In genomic region chr2:90322977-90323376, GRCh38 we compare ENCODE assay signal across 8 cellular contexts.
DNase-seq lines count a peak whose midpoint lies in the region; ATAC-seq and TF ChIP-seq lines count a peak whose summit lies in the region.
"Not testable (repeated sequence)": the region's sequence is repeated elsewhere in the genome, so short reads cannot be mapped to it uniquely, and the experiment has no call there.

No MANE protein-coding gene starts in this region.

- not testable (repeated sequence) for H3K9me3 ChIP-seq in T-helper 17 cell (ENCODE audit: control insufficient read depth, low read length, poor library complexity, severe bottlenecking)

- not testable (repeated sequence) for H3K9me3 Mint-ChIP-seq in CD14-positive monocyte; IgD-negative memory B cell; activated T-cell treated with anti-CD3 and anti-CD28 coated beads, Interleukin-2, amount 50 U/mL, for 4 hours; activated naive CD8-positive, alpha-beta T cell treated with anti-CD3 and anti-CD28 coated beads, Interleukin-2, amount 10 ng/mL, durations not matched to agents 7 days and 5 days; dendritic cell treated with granulocyte-macrophage colony-stimulating factor and Interleukin-4, amounts not matched to agents 40 ng/mL and 50 ng/mL, for 4 days; mesothelial cell of epicardium

- ATAC-seq in T-helper 17 cell; activated T-cell treated with anti-CD3 and anti-CD28 coated beads, Interleukin-2, amount 50 U/mL, for 4 hours; activated naive CD8-positive, alpha-beta T cell treated with anti-CD3 and anti-CD28 coated beads, Interleukin-2, amount 10 ng/mL, durations not matched to agents 7 days and 5 days (ENCODE audit: low read depth): not testable (repeated sequence)

- H3K36me3 Mint-ChIP-seq in CD14-positive monocyte; IgD-negative memory B cell; T-helper 17 cell (ENCODE audit: low read depth); activated T-cell treated with anti-CD3 and anti-CD28 coated beads, Interleukin-2, amount 50 U/mL, for 4 hours (ENCODE audit: insufficient read depth); activated naive CD8-positive, alpha-beta T cell treated with anti-CD3 and anti-CD28 coated beads, Interleukin-2, amount 10 ng/mL, durations not matched to agents 7 days and 5 days; dendritic cell treated with granulocyte-macrophage colony-stimulating factor and Interleukin-4, amounts not matched to agents 40 ng/mL and 50 ng/mL, for 4 days (ENCODE audit: low read depth); mesothelial cell of epicardium: not testable (repeated sequence)

- not testable (repeated sequence) for DNase-seq in CD14-positive monocyte (ENCODE audit: low spot score); T-helper 17 cell; activated T-cell treated with anti-CD3 and anti-CD28 coated beads, Interleukin-2, amount 50 U/mL, for 4 hours; activated naive CD8-positive, alpha-beta T cell treated with anti-CD3 and anti-CD28 coated beads, Interleukin-2, amount 10 ng/mL, durations not matched to agents 7 days and 5 days; mesothelial cell of epicardium (ENCODE audit: low spot score in 2 of 2, unreplicated experiment in 2 of 2)
- peak; percentile 0 for DNase-seq in stimulated activated CD4-positive, alpha-beta T cell treated with anti-CD3 and anti-CD28 coated beads, Interleukin-15, amount 100 ng/mL, for 24 hours

- peak overlapping the region; percentile 75 to 79 for H3K4me3 Mint-ChIP-seq in CD14-positive monocyte
- peak overlapping the region in 3 of 4 donors; percentile 67 to 93 (median 90) for H3K4me3 Mint-ChIP-seq in IgD-negative memory B cell
- H3K4me3 Mint-ChIP-seq in T-helper 17 cell, result peak overlapping the region; percentile 88
- peak overlapping the region; percentile 62 for H3K4me3 Mint-ChIP-seq in activated T-cell treated with anti-CD3 and anti-CD28 coated beads, Interleukin-2, amount 50 U/mL, for 4 hours
- H3K4me3 Mint-ChIP-seq in activated naive CD8-positive, alpha-beta T cell treated with anti-CD3 and anti-CD28 coated beads, Interleukin-2, amount 10 ng/mL, durations not matched to agents 7 days and 5 days, result peak overlapping the region; percentile 70
- peak overlapping the region; percentile 73 for H3K4me3 Mint-ChIP-seq in dendritic cell treated with granulocyte-macrophage colony-stimulating factor and Interleukin-4, amounts not matched to agents 40 ng/mL and 50 ng/mL, for 4 days
- H3K4me3 Mint-ChIP-seq in mesothelial cell of epicardium, result peak overlapping the region; percentile 67

- not testable (repeated sequence) for H3K4me1 Mint-ChIP-seq in CD14-positive monocyte; IgD-negative memory B cell; T-helper 17 cell; activated T-cell treated with anti-CD3 and anti-CD28 coated beads, Interleukin-2, amount 50 U/mL, for 4 hours (ENCODE audit: low read depth); activated naive CD8-positive, alpha-beta T cell treated with anti-CD3 and anti-CD28 coated beads, Interleukin-2, amount 10 ng/mL, durations not matched to agents 7 days and 5 days; dendritic cell treated with granulocyte-macrophage colony-stimulating factor and Interleukin-4, amounts not matched to agents 40 ng/mL and 50 ng/mL, for 4 days (ENCODE audit: low read depth); mesothelial cell of epicardium

- intact Hi-C loops in CD14-positive monocyte (cut with micrococcal nuclease); dendritic cell treated with granulocyte-macrophage colony-stimulating factor and Interleukin-4, amounts not matched to agents 40 ng/mL and 50 ng/mL, for 4 days (cut with micrococcal nuclease): not testable (repeated sequence)

- not testable (repeated sequence) for TF ChIP-seq CTCF in CD14-positive monocyte (IDR thresholded peaks at IDR 0.05); mesothelial cell of epicardium (IDR thresholded peaks at IDR 0.05; ENCODE audit: unreplicated experiment)

- POLR2A ChIA-PET in activated naive CD8-positive, alpha-beta T cell treated with anti-CD3 and anti-CD28 coated beads, Interleukin-2, amount 10 ng/mL, durations not matched to agents 7 days and 5 days (lab: Charles Lee), result not testable (repeated sequence)

- H3K27ac Mint-ChIP-seq in CD14-positive monocyte (peak overlapping the region in 1 of 7 donors; percentile 30), IgD-negative memory B cell (peak overlapping the region in 1 of 3 donors; percentile 83), mesothelial cell of epicardium (peak overlapping the region; percentile 30)
- not testable (repeated sequence) for H3K27ac Mint-ChIP-seq in T-helper 17 cell; dendritic cell treated with granulocyte-macrophage colony-stimulating factor and Interleukin-4, amounts not matched to agents 40 ng/mL and 50 ng/mL, for 4 days
- peak overlapping the region; percentile 80 for H3K27ac Mint-ChIP-seq in activated naive CD8-positive, alpha-beta T cell treated with anti-CD3 and anti-CD28 coated beads, Interleukin-2, amount 10 ng/mL, durations not matched to agents 7 days and 5 days

- H3K27me3 Mint-ChIP-seq in CD14-positive monocyte (ENCODE audit: low read depth in 3 of 3) (peaks cover 13 to 38% (median 17%) of the 10 kb centered on the region in 3 donors), mesothelial cell of epicardium (ENCODE audit: low read depth) (peaks cover 14% of the 10 kb centered on the region)
- not testable (repeated sequence) for H3K27me3 Mint-ChIP-seq in IgD-negative memory B cell; T-helper 17 cell; activated naive CD8-positive, alpha-beta T cell treated with anti-CD3 and anti-CD28 coated beads, Interleukin-2, amount 10 ng/mL, durations not matched to agents 7 days and 5 days
- peaks cover 11% of the 10 kb centered on the region for H3K27me3 Mint-ChIP-seq in activated T-cell treated with anti-CD3 and anti-CD28 coated beads, Interleukin-2, amount 50 U/mL, for 4 hours (ENCODE audit: low read depth)
- H3K27me3 Mint-ChIP-seq in dendritic cell treated with granulocyte-macrophage colony-stimulating factor and Interleukin-4, amounts not matched to agents 40 ng/mL and 50 ng/mL, for 4 days, result peaks cover 23% of the 10 kb centered on the region
